2 cellular contexts compared by ENCODE assay signal in genomic region chr6:47464052-47464451, GRCh38.
TF ChIP-seq lines count a peak whose summit lies in the region.

No MANE protein-coding gene starts in this region.

TF ChIP-seq in liver, 16 proteins besides CTCF, POLR2A, EP300 and RAD21 (continued from another document):
- TF ChIP-seq FOXA1 (IDR thresholded peaks at IDR 0.05) (peak; percentile 77), RXRA (IDR thresholded peaks at IDR 0.05) (peak; percentile 38 to 77), MAX (IDR thresholded peaks at IDR 0.05) (peak; percentile 48), EGR1 (IDR thresholded peaks at IDR 0.05; ENCODE audit: low read depth in 2 of 2) (peak in 1 of 2 donors; percentile 27), YY1 (IDR thresholded peaks at IDR 0.05) (peak; percentile 69), FOXA2 (IDR thresholded peaks at IDR 0.05) (peak; percentile 89), HNF4G (IDR thresholded peaks at IDR 0.05) (no peak), NR2F2 (IDR thresholded peaks at IDR 0.05) (peak; percentile 35), REST (IDR thresholded peaks at IDR 0.05) (peak; percentile 32), GABPA (IDR thresholded peaks at IDR 0.05 in 1 of 2, conservative IDR thresholded peaks at IDR 0.05 in 1 of 2) (no peak), ZBTB33 (IDR thresholded peaks at IDR 0.05) (peak; percentile 93), HNF4A (conservative IDR thresholded peaks at IDR 0.05) (peak; percentile 68 to 76), SP1 (IDR thresholded peaks at IDR 0.05) (peak; percentile 51), TAF1 (conservative IDR thresholded peaks at IDR 0.05) (no peak), JUND (IDR thresholded peaks at IDR 0.05) (peak; percentile 43 to 79)

TF ChIP-seq in HepG2, 621 proteins besides CTCF, POLR2A, EP300 and RAD21 (continued from another document):
- TF ChIP-seq ISL2 (CRISPR knock-in tag; IDR thresholded peaks at IDR 0.05) (no peak), TCF12 (IDR thresholded peaks at IDR 0.05) (no peak), TCF12 (CRISPR knock-in tag; IDR thresholded peaks at IDR 0.05) (no peak), CBX2 (IDR thresholded peaks at IDR 0.05; ENCODE audit: low read depth, low read length) (no peak), CBX2 (CRISPR knock-in tag; IDR thresholded peaks at IDR 0.05; ENCODE audit: low read depth) (no peak), ZNF547 (CRISPR knock-in tag; IDR thresholded peaks at IDR 0.05) (no peak), MTF2 (CRISPR knock-in tag; IDR thresholded peaks at IDR 0.05; ENCODE audit: borderline replicate concordance) (no peak), ZNF557 (CRISPR knock-in tag; IDR thresholded peaks at IDR 0.05) (no peak), SATB2 (CRISPR knock-in tag; IDR thresholded peaks at IDR 0.05) (no peak), ZBTB34 (CRISPR knock-in tag; IDR thresholded peaks at IDR 0.05) (no peak), SP1 (IDR thresholded peaks at IDR 0.05) (no peak), SP1 (CRISPR knock-in tag; IDR thresholded peaks at IDR 0.05) (no peak), LBX2 (CRISPR knock-in tag; IDR thresholded peaks at IDR 0.05; ENCODE audit: borderline replicate concordance) (no peak), MTA1 (CRISPR knock-in tag; IDR thresholded peaks at IDR 0.05; ENCODE audit: borderline replicate concordance) (no peak), ZNF556 (CRISPR knock-in tag; IDR thresholded peaks at IDR 0.05; ENCODE audit: borderline replicate concordance) (no peak), REXO4 (CRISPR knock-in tag; IDR thresholded peaks at IDR 0.05; ENCODE audit: borderline replicate concordance) (no peak), ZSCAN29 (CRISPR knock-in tag; conservative IDR thresholded peaks at IDR 0.05) (no peak), MYC (CRISPR knock-in tag; IDR thresholded peaks at IDR 0.05; ENCODE audit: borderline replicate concordance) (no peak), HNRNPLL (IDR thresholded peaks at IDR 0.05; ENCODE audit: low read depth, low read length, poor library complexity, severe bottlenecking) (no peak)
